Comparison of ENCODE assay signal across 1 cellular context in genomic region chr13:52024481-52024880, GRCh38.
TF ChIP-seq lines count a peak whose summit lies in the region.

TSS of gene UTP14C (plus strand) at chr13:52024691. CDS start at chr13:52028805, 4,114 bp downstream.

TF ChIP-seq in GM23338, 12 proteins besides CTCF, POLR2A, EP300 and RAD21 (continued from another document):
- TF ChIP-seq REST (IDR thresholded peaks at IDR 0.05; ENCODE audit: unreplicated experiment) (no peak), NANOG (IDR thresholded peaks at IDR 0.05; ENCODE audit: borderline replicate concordance) (no peak), EZH2 (IDR thresholded peaks at IDR 0.05; ENCODE audit: low read depth, unreplicated experiment) (no peak), ZNF462 (CRISPR knock-in tag; IDR thresholded peaks at IDR 0.05) (no peak), POLR2AphosphoS5 (IDR thresholded peaks at IDR 0.05; ENCODE audit: low read depth) (no peak), ZNF331 (CRISPR knock-in tag; IDR thresholded peaks at IDR 0.05; ENCODE audit: low read depth) (no peak)
